In the genomic region with DNA sequence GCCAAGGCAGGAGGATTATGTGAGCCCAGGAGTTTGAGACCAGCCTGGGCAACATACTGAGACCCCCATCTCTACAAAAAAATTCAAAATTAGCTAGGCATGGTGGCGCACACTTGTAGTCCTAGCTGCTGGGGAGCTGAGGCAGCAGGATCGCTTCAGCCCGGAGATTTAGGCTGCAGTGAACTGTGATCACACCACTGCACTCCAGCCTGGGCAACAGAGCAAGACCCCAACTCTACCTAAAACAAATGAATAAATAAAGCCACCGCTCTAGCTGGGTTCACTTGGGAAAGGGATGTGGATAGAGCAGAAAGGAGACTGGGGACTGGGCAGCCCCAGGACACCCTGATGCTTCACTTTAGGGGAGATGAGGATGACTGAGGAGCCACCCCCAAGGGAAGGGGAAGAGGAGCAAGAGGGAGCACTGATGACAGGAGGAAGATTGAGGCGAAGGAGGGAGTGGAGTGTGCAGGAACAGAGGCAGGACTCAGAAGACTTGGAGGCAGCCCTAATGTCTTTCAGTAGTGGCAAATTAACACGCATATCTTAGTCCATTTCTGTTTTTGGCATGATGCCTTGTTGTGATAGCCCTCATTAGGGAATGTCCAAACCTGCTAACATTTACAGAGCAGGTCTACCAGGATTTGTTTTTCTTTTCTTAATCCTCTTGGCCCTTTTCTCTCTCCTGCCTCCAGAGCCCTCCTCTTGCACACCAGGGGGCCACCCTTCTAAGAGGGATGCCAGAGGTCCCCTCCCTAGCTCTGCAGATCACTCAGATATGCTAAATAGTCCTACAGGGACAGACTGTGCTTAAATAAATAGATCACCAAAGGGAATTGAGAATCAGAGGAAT, we compare ENCODE assay signal across 23 cellular contexts.
A peak's percentile ranks its signal among the peaks of the same experiment; 100 is the strongest.
DNase-seq lines count a peak whose midpoint lies in the region; ATAC-seq and TF ChIP-seq lines count a peak whose summit lies in the region.
"Had no signal": no experiment of that assay in that cellular context is flagged by ENCODE, and none has a peak within 500 bp of the region (broad histone marks: within the 10 kb centered on the region; RNA-seq: fewer than 3 reads in every experiment).

No MANE protein-coding gene starts in this region.

- no peak for TF ChIP-seq CTCF in osteoblast (IDR thresholded peaks at IDR 0.05; ENCODE audit: extremely low read depth, low read depth, low read length)

- no peak overlapping the region for H3K4me3 ChIP-seq in MG63
- no peak overlapping the region for H3K4me3 ChIP-seq in ectodermal cell (ENCODE audit: insufficient read depth, low read depth, low read length)
- H3K4me3 ChIP-seq in osteoblast (ENCODE audit: insufficient read depth, low read length): no peak overlapping the region
- H3K4me3 ChIP-seq: A549, adrenal gland, BLaER1, colonic mucosa, GM23248, Peyer's patch, stomach had no signal

- no peaks in the 10 kb centered on the region for H3K36me3 ChIP-seq in MG63
- H3K36me3 ChIP-seq in ectodermal cell (ENCODE audit: control insufficient read depth, insufficient read depth, low read length): no peaks in the 10 kb centered on the region
- no peaks in the 10 kb centered on the region for H3K36me3 ChIP-seq in osteoblast (ENCODE audit: insufficient read depth, low read length)
- H3K36me3 ChIP-seq: adrenal gland, BLaER1, colonic mucosa, Peyer's patch, stomach had no signal

- no peak for ATAC-seq in GM18502 (IDR thresholded peaks at IDR 0.05; ENCODE audit: poor library complexity, unreplicated experiment)
- ATAC-seq in Right ventricle myocardium superior (ENCODE audit: poor library complexity): no peak
- ATAC-seq: A549, left cardiac atrium had no signal

- H3K9me3 ChIP-seq in MG63 (no peaks in the 10 kb centered on the region), ectodermal cell (ENCODE audit: control insufficient read depth, low read length) (no peaks in the 10 kb centered on the region), osteoblast (ENCODE audit: low read depth, low read length) (no peaks in the 10 kb centered on the region)
- H3K9me3 ChIP-seq: A549, adrenal gland, BLaER1, colonic mucosa, Peyer's patch, stomach had no signal

- H3K4me1 ChIP-seq in ectodermal cell (ENCODE audit: control insufficient read depth, insufficient read depth, low read length) (peaks cover 73% of the 10 kb centered on the region), osteoblast (ENCODE audit: insufficient read depth, low read length) (no peaks in the 10 kb centered on the region)
- H3K4me1 ChIP-seq: A549, adrenal gland, colonic mucosa had no signal

- no peak overlapping the region for H2AFZ ChIP-seq in osteoblast (ENCODE audit: low read length)
- H2AFZ ChIP-seq: GM23248 had no signal

- H3K4me2 ChIP-seq in osteoblast (ENCODE audit: insufficient read depth, low read length): no peak overlapping the region
- H3K4me2 ChIP-seq: A549, BLaER1 had no signal

- H3K27ac ChIP-seq in ectodermal cell (ENCODE audit: insufficient read depth, low read depth, low read length, poor library complexity, severe bottlenecking): peak overlapping the region; percentile 3
- no peak overlapping the region for H3K27ac ChIP-seq in osteoblast (ENCODE audit: low read depth, low read length)
- H3K27ac ChIP-seq in substantia nigra (ENCODE audit: low read depth, low read length, poor library complexity, severe bottlenecking): no peak overlapping the region
- H3K27ac ChIP-seq: A549, adrenal gland, BLaER1, colonic mucosa, GM23248, Peyer's patch, stomach had no signal

- H4K20me1 ChIP-seq in osteoblast (ENCODE audit: insufficient read depth, low read length): no peaks in the 10 kb centered on the region
- H4K20me1 ChIP-seq: BLaER1 had no signal

- no peaks in the 10 kb centered on the region for H3K79me2 ChIP-seq in osteoblast (ENCODE audit: insufficient read depth, low read length)

- intact Hi-C loops in Right ventricle myocardium superior (cut with DNase I): no loop called here

- WGBS in ectodermal cell, 2 experiments: 72 to 77% methylated on average over 6 of the region's 6 CpGs

- peak; percentile 30 for DNase-seq in NCI-H2171 treated with DMSO at 0.1 percent for 48 hours (lab: John Stamatoyannopoulos, UW)
- DNase-seq in NCI-H2171 (lab: John Stamatoyannopoulos, UW): no peak
- DNase-seq in MG63: peak; percentile 17
- DNase-seq in osteoblast (ENCODE audit: insufficient read length, low spot score, missing footprints): peak; percentile 27
- no peak for DNase-seq in substantia nigra (lab: John Stamatoyannopoulos, UW)
- no peak for DNase-seq in Right ventricle myocardium superior
- DNase-seq: activated B cell treated with CpG ODN at 0.5 μM for 24 hours; activated CD4-positive, alpha-beta memory T cell treated with anti-CD3 and anti-CD28 coated beads, Interleukin-2, amount 10 ng/mL, durations not matched to agents 7 days and 5 days; activated T-cell treated with anti-CD3 and anti-CD28 coated beads for 4 hours; adrenal gland; colonic mucosa; GM23248; left cardiac atrium; mesenchymal stem cell; MM.1S; naive B cell; NCI-H146; Peyer's patch; stomach had no signal

- H3K27me3 ChIP-seq in MG63: no peaks in the 10 kb centered on the region
- H3K27me3 ChIP-seq in ectodermal cell (ENCODE audit: control insufficient read depth, insufficient read depth, low read length, poor library complexity, severe bottlenecking): peaks cover 6% of the 10 kb centered on the region
- peaks cover 16% of the 10 kb centered on the region for H3K27me3 ChIP-seq in osteoblast (ENCODE audit: insufficient read depth, low read length)
- H3K27me3 ChIP-seq: adrenal gland, BLaER1, colonic mucosa, Peyer's patch had no signal

Comparison
In these comparisons a context has a peak if more than half of its experiments do, and no peak if none do; other contexts are left out.
1. DNase-seq: peak in NCI-H2171 treated with DMSO at 0.1 percent for 48 hours (single experiment), MG63 (single experiment) and osteoblast (single experiment); none in NCI-H2171 (single experiment), substantia nigra (0 of 49) and Right ventricle myocardium superior (single experiment).